Comparison of ENCODE assay signal across 18 cellular contexts in the genomic region with DNA sequence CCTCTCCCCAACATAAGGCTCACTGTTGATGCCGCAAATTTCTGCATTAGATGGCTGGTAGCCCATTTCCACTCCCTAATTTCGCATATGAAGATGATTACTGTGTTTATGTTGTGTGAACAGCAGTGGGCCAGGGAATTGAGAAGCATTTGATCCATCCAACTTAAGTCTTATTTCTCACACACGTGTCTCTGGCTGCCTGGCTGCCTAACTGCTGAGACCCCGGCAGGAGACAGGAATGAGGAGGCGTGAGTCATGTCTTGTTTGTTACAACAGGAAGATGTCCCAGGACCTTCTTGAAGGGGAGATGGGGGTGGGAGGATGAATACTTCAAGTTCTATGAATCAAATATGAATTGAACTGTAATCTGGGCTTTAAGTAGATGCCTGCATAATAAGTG.
DNase-seq lines count a peak whose midpoint lies in the region; ATAC-seq, FAIRE-seq and TF ChIP-seq lines count a peak whose summit lies in the region.
"Had no signal": no experiment of that assay in that cellular context is flagged by ENCODE, and none has a peak within 500 bp of the region (broad histone marks: within the 10 kb centered on the region; RNA-seq: fewer than 3 reads in every experiment).

No MANE protein-coding gene starts in this region.

- H3K36me3 ChIP-seq in bronchial epithelial cell (ENCODE audit: control insufficient read depth, insufficient read depth, low read length): no peaks in the 10 kb centered on the region
- H3K36me3 ChIP-seq: BLaER1, esophagus squamous epithelium had no signal

- no peaks in the 10 kb centered on the region for H3K4me1 Mint-ChIP-seq in activated T-cell treated with anti-CD3 and anti-CD28 coated beads, Interleukin-2, amount 50 U/mL, for 72 hours (ENCODE audit: low read depth)

- H3K27me3 Mint-ChIP-seq in activated T-cell treated with anti-CD3 and anti-CD28 coated beads, Interleukin-2, amount 50 U/mL, for 72 hours (ENCODE audit: low read depth): peaks cover 5% of the 10 kb centered on the region

- no peaks in the 10 kb centered on the region for H3K9me3 Mint-ChIP-seq in activated T-cell treated with anti-CD3 and anti-CD28 coated beads, Interleukin-2, amount 50 U/mL, for 72 hours
- H3K9me3 Mint-ChIP-seq: T-helper 1 cell treated with Interleukin-12 subunit alpha and Interleukin-12 subunit beta and Interleukin-4 antibody, amounts not matched to agents 30 μg/mL and 1 μg/mL, for 36 hours had no signal

- no peaks in the 10 kb centered on the region for H3K27me3 ChIP-seq in bronchial epithelial cell (ENCODE audit: control insufficient read depth, insufficient read depth, low read length)
- H3K27me3 ChIP-seq: BLaER1 had no signal

- DNase-seq in AG10803 (ENCODE audit: low read depth): peak; percentile 61
- DNase-seq in NCI-H2227 (lab: John Stamatoyannopoulos, UW; ENCODE audit: unreplicated experiment): peak; percentile 23
- peak; percentile 71 for DNase-seq in bronchial epithelial cell (ENCODE audit: low read depth)
- peak; percentile 13 for DNase-seq in kidney tubule cell (ENCODE audit: low spot score)
- DNase-seq in H4 (ENCODE audit: low spot score): no peak
- no peak for DNase-seq in GM19239 (ENCODE audit: insufficient read length, low spot score)
- DNase-seq in activated T-cell treated with anti-CD3 and anti-CD28 coated beads, Interleukin-2, amount 50 U/mL, for 72 hours: no peak
- no peak for DNase-seq in activated CD4-positive, alpha-beta T cell treated with anti-CD3 and anti-CD28 coated beads for 48 hours
- DNase-seq: activated CD8-positive, alpha-beta memory T cell treated with anti-CD3 and anti-CD28 coated beads for 24 hours; activated naive CD4-positive, alpha-beta T cell; esophagus squamous epithelium; GF-D8; NCI-H2029 treated with DMSO at 0.1 percent for 48 hours; retina; stimulated activated naive CD8-positive, alpha-beta T cell treated with anti-CD3 and anti-CD28 coated beads, Interleukin-15, Interleukin-2, amounts not matched to agents 100 U/mL and 50 U/mL, for 24 hours had no signal

- H3K4me3 ChIP-seq in AG10803 (ENCODE audit: low read length) (no peak overlapping the region), bronchial epithelial cell (ENCODE audit: low read depth, low read length) (no peak overlapping the region)
- H3K4me3 ChIP-seq: BLaER1, esophagus squamous epithelium had no signal

- no peak for TF ChIP-seq CTCF in AG10803 (conservative IDR thresholded peaks at IDR 0.05; ENCODE audit: low read length)
- no peak for TF ChIP-seq CTCF in bronchial epithelial cell (IDR thresholded peaks at IDR 0.05; ENCODE audit: insufficient read depth, low read length, severe bottlenecking)

- no peak overlapping the region for H3K27ac Mint-ChIP-seq in activated T-cell treated with anti-CD3 and anti-CD28 coated beads, Interleukin-2, amount 50 U/mL, for 72 hours
- H3K27ac Mint-ChIP-seq: T-helper 1 cell treated with Interleukin-12 subunit alpha and Interleukin-12 subunit beta and Interleukin-4 antibody, amounts not matched to agents 30 μg/mL and 1 μg/mL, for 36 hours had no signal

- no peak for ATAC-seq in activated T-cell treated with anti-CD3 and anti-CD28 coated beads, Interleukin-2, amount 50 U/mL, for 72 hours (replicated peaks in 1 of 2)
- ATAC-seq: stimulated activated naive CD8-positive, alpha-beta T cell treated with anti-CD3 and anti-CD28 coated beads, Interleukin-15, Interleukin-2, amounts not matched to agents 100 U/mL and 50 U/mL, for 24 hours had no signal

- H3K4me3 Mint-ChIP-seq in activated T-cell treated with anti-CD3 and anti-CD28 coated beads, Interleukin-2, amount 50 U/mL, for 72 hours: no peak overlapping the region
- H3K4me3 Mint-ChIP-seq: T-helper 1 cell treated with Interleukin-12 subunit alpha and Interleukin-12 subunit beta and Interleukin-4 antibody, amounts not matched to agents 30 μg/mL and 1 μg/mL, for 36 hours had no signal

- H3K36me3 Mint-ChIP-seq in activated T-cell treated with anti-CD3 and anti-CD28 coated beads, Interleukin-2, amount 50 U/mL, for 72 hours (ENCODE audit: insufficient read depth in 2 of 2): no peaks in the 10 kb centered on the region

- FAIRE-seq in bronchial epithelial cell (lab: Jason Lieb, UNC) (no peak), GM19239 (lab: Jason Lieb, UNC) (no peak)
- FAIRE-seq: colon had no signal

Comparison
In these comparisons a context has a peak if more than half of its experiments do, and no peak if none do; other contexts are left out.
1. DNase-seq: peak in AG10803 (single experiment), NCI-H2227 (single experiment), bronchial epithelial cell (single experiment) and kidney tubule cell (single experiment); none in H4 (single experiment), GM19239 (single experiment), activated T-cell treated with anti-CD3 and anti-CD28 coated beads, Interleukin-2, amount 50 U/mL, for 72 hours (0 of 2) and activated CD4-positive, alpha-beta T cell treated with anti-CD3 and anti-CD28 coated beads for 48 hours (single experiment).